In genomic region chr2:49351531-49351930, GRCh38 we compare ENCODE assay signal across 22 cellular contexts.
"Had no signal": no experiment of that assay in that cellular context is flagged by ENCODE, and none has a peak within 500 bp of the region (broad histone marks: within the 10 kb centered on the region; RNA-seq: fewer than 3 reads in every experiment).

No MANE protein-coding gene starts in this region.

- H3K4me1 ChIP-seq: esophagus squamous epithelium, gastroesophageal sphincter, right atrium auricular region, sigmoid colon, stomach, transverse colon had no signal

- DNase-seq: dorsolateral prefrontal cortex; effector CD8-positive, alpha-beta T cell; esophagus squamous epithelium; foreskin fibroblast; glutamatergic neuron; left colon; natural killer cell; nucleus accumbens; ovary; sigmoid colon; stimulated activated naive CD4-positive, alpha-beta T cell; stomach; substantia nigra; transverse colon had no signal

- H3K27me3 ChIP-seq: dorsolateral prefrontal cortex, esophagus squamous epithelium, gastroesophageal sphincter, ovary, right atrium auricular region, sigmoid colon, stomach, transverse colon had no signal

- H3K27ac ChIP-seq: coronary artery, dorsolateral prefrontal cortex, epithelial cell of prostate, esophagus squamous epithelium, gastroesophageal sphincter, ovary, right atrium auricular region, sigmoid colon, skin epidermis, stomach, thoracic aorta, transverse colon had no signal

- H3K4me3 Mint-ChIP-seq: mesothelial cell of epicardium, natural killer cell, neural crest cell had no signal

- H3K9me3 ChIP-seq: esophagus squamous epithelium, gastroesophageal sphincter, ovary, right atrium auricular region, sigmoid colon, stomach, thoracic aorta, transverse colon had no signal

- H3K27ac Mint-ChIP-seq: mesothelial cell of epicardium, natural killer cell had no signal

- H3K4me3 ChIP-seq: coronary artery, dorsolateral prefrontal cortex, esophagus squamous epithelium, gastroesophageal sphincter, ovary, right atrium auricular region, sigmoid colon, skin epidermis, stomach, thoracic aorta, transverse colon had no signal

- H3K36me3 ChIP-seq: esophagus squamous epithelium, gastroesophageal sphincter, ovary, right atrium auricular region, sigmoid colon, stomach, thoracic aorta, transverse colon had no signal

- H3K36me3 Mint-ChIP-seq: mesothelial cell of epicardium had no signal

- H3K4me1 Mint-ChIP-seq: mesothelial cell of epicardium, natural killer cell, neural crest cell had no signal
